Comparison of ENCODE assay signal across 13 cellular contexts in genomic region chr6:119620846-119621570, GRCh38.
DNase-seq lines count a peak whose midpoint lies in the region; ATAC-seq and TF ChIP-seq lines count a peak whose summit lies in the region.
"Had no signal": no experiment of that assay in that cellular context is flagged by ENCODE, and none has a peak within 500 bp of the region (broad histone marks: within the 10 kb centered on the region; RNA-seq: fewer than 3 reads in every experiment).

No MANE protein-coding gene starts in this region.

- no peak overlapping the region for H3K4me3 ChIP-seq in epithelial cell of esophagus (ENCODE audit: low read length)
- H3K4me3 ChIP-seq in stomach: no peak overlapping the region
- H3K4me3 ChIP-seq in esophagus squamous epithelium: no peak overlapping the region
- H3K4me3 ChIP-seq in psoas muscle: no peak overlapping the region
- H3K4me3 ChIP-seq: heart left ventricle, spleen had no signal

- DNase-seq in Daoy (ENCODE audit: low read depth) (peak; percentile 77), OCI-M1 (lab: John Stamatoyannopoulos, UW) (peak; percentile 39), epithelial cell of esophagus (ENCODE audit: low read depth) (peak; percentile 88), nephron progenitor cell (no peak), stomach (no peak), esophagus squamous epithelium (lab: John Stamatoyannopoulos, UW) (no peak), psoas muscle (no peak)
- no peak for DNase-seq in stimulated activated CD4-positive, alpha-beta T cell treated with anti-CD3 and anti-CD28 coated beads, Interleukin-4, amount 100 ng/mL, for 1 hour
- DNase-seq: CD4-positive, alpha-beta T cell; heart left ventricle; NCI-H187; spleen had no signal

- H3K27ac ChIP-seq in stomach: no peak overlapping the region
- H3K27ac ChIP-seq in esophagus squamous epithelium: no peak overlapping the region
- no peak overlapping the region for H3K27ac ChIP-seq in psoas muscle
- H3K27ac ChIP-seq: heart left ventricle, HL-60, spleen had no signal

- H3K27me3 Mint-ChIP-seq in nephron progenitor cell (ENCODE audit: low read depth, poor library complexity): no peaks in the 10 kb centered on the region
- H3K27me3 Mint-ChIP-seq: CD4-positive, alpha-beta T cell had no signal

- H3K9me3 Mint-ChIP-seq in nephron progenitor cell: peaks cover 7% of the 10 kb centered on the region
- H3K9me3 Mint-ChIP-seq: CD4-positive, alpha-beta T cell had no signal

- H3K36me3 Mint-ChIP-seq in nephron progenitor cell (ENCODE audit: low read depth): peaks cover 15% of the 10 kb centered on the region

- H3K27me3 ChIP-seq in stomach (no peaks in the 10 kb centered on the region), esophagus squamous epithelium (no peaks in the 10 kb centered on the region), psoas muscle (ENCODE audit: insufficient read depth in 3 of 3, low read length in 2 of 3) (no peaks in the 10 kb centered on the region)
- H3K27me3 ChIP-seq: heart left ventricle, spleen had no signal

- H3K36me3 ChIP-seq in stomach: no peaks in the 10 kb centered on the region
- no peaks in the 10 kb centered on the region for H3K36me3 ChIP-seq in esophagus squamous epithelium
- H3K36me3 ChIP-seq in psoas muscle (ENCODE audit: insufficient read depth in 1 of 2, low read depth in 1 of 2): no peaks in the 10 kb centered on the region
- H3K36me3 ChIP-seq: heart left ventricle, spleen had no signal

- TF ChIP-seq CTCF in epithelial cell of esophagus (IDR thresholded peaks at IDR 0.05; ENCODE audit: insufficient read depth, low read depth, low read length, missing control alignments) (no peak), nephron progenitor cell (IDR thresholded peaks at IDR 0.05) (no peak), stomach (IDR thresholded peaks at IDR 0.05) (no peak), esophagus squamous epithelium (IDR thresholded peaks at IDR 0.05) (no peak), psoas muscle (IDR thresholded peaks at IDR 0.05) (no peak)

- H3K27ac Mint-ChIP-seq in nephron progenitor cell: peak overlapping the region; percentile 64
- H3K27ac Mint-ChIP-seq: CD4-positive, alpha-beta T cell had no signal

- WGBS in stomach, 5 donors: 65 to 88% (median 77%) methylated on average over 4 of the region's 4 CpGs
- 29 to 54% methylated on average over 4 of the region's 4 CpGs for WGBS in esophagus squamous epithelium, 2 donors
- 55 to 75% (median 65%) methylated on average over 4 of the region's 4 CpGs for WGBS in psoas muscle, 3 donors

- peaks cover 49% of the 10 kb centered on the region for H3K4me1 Mint-ChIP-seq in nephron progenitor cell

- intact Hi-C loops in stomach (cut with DNase I; ENCODE audit: low total_unique reads) (no loop called here), esophagus squamous epithelium (cut with DNase I) (no loop called here), psoas muscle (cut with DNase I) (no loop called here)

- TF ChIP-seq EP300 in stomach (IDR thresholded peaks at IDR 0.05): no peak

- H3K4me1 ChIP-seq in stomach (no peaks in the 10 kb centered on the region), esophagus squamous epithelium (no peaks in the 10 kb centered on the region), psoas muscle (no peaks in the 10 kb centered on the region)
- H3K4me1 ChIP-seq: heart left ventricle, spleen had no signal

- H3K4me3 Mint-ChIP-seq in nephron progenitor cell: no peak overlapping the region
- H3K4me3 Mint-ChIP-seq: CD4-positive, alpha-beta T cell had no signal

- no peaks in the 10 kb centered on the region for H3K9me3 ChIP-seq in stomach
- H3K9me3 ChIP-seq in esophagus squamous epithelium: no peaks in the 10 kb centered on the region
- H3K9me3 ChIP-seq in psoas muscle: no peaks in the 10 kb centered on the region
- H3K9me3 ChIP-seq: spleen had no signal

- ATAC-seq in psoas muscle: no peak
- ATAC-seq: heart left ventricle had no signal

- no peak for TF ChIP-seq POLR2A in stomach (IDR thresholded peaks at IDR 0.05)
- no peak for TF ChIP-seq POLR2A in esophagus squamous epithelium (IDR thresholded peaks at IDR 0.05)

Comparison
In these comparisons a context has a peak if more than half of its experiments do, and no peak if none do; other contexts are left out.
1. DNase-seq: peak in Daoy (single experiment), OCI-M1 (single experiment) and epithelial cell of esophagus (single experiment); none in nephron progenitor cell (single experiment), stomach (single experiment), stimulated activated CD4-positive, alpha-beta T cell treated with anti-CD3 and anti-CD28 coated beads, Interleukin-4, amount 100 ng/mL, for 1 hour (single experiment), esophagus squamous epithelium (single experiment) and psoas muscle (0 of 2).